Comparison of ENCODE assay signal across 1 cellular context in the genomic region with DNA sequence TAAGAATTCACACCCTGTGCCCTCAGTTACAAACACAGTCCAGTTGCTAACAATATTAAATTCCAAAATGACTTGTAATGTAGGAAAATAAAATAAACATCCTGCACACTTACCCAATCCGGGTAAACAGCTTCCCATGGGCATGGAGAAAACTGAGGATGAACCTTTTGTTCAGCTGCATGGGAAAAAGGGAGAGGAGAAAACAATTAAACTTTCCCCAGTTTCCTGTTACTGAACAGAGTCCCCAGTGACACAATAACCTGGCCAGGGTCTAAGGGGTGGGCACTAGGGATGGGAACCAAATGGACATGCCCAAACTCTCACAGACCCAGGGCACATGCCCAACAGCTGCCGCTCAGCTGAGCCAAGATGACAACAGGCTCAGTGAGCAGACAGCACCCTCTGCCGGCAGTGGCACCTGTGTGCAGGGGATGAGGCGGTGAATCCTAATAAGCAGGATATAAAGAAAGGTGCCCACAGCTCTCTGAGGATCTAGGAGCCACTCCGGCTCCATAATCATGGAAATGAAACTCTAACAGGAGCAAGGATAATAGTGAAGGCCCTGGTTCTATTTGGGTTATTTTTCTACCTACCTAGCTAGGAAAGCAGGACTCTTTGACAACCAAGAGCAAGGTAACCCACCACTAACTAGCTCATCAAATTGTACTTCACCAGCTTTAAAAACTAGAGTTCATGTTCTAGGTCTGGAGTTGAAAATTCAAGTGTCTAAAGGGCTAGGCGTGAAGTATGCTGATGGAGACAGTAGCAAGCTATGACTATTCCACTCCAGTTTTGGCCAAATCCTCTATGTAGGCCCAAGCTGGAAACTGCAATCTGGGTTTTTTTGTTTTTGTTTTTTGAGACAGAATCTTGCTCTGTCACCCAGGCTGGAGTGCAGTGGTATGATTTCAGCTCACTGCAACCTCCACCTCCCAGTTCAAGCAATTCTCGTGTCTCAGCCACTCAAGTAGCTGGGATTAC.
TF ChIP-seq lines count a peak whose summit lies in the region.

No MANE protein-coding gene starts in this region.

TF ChIP-seq in K562, 482 proteins besides CTCF, POLR2A, EP300 and RAD21 (continued from another document):
- TF ChIP-seq, protein P1, sequence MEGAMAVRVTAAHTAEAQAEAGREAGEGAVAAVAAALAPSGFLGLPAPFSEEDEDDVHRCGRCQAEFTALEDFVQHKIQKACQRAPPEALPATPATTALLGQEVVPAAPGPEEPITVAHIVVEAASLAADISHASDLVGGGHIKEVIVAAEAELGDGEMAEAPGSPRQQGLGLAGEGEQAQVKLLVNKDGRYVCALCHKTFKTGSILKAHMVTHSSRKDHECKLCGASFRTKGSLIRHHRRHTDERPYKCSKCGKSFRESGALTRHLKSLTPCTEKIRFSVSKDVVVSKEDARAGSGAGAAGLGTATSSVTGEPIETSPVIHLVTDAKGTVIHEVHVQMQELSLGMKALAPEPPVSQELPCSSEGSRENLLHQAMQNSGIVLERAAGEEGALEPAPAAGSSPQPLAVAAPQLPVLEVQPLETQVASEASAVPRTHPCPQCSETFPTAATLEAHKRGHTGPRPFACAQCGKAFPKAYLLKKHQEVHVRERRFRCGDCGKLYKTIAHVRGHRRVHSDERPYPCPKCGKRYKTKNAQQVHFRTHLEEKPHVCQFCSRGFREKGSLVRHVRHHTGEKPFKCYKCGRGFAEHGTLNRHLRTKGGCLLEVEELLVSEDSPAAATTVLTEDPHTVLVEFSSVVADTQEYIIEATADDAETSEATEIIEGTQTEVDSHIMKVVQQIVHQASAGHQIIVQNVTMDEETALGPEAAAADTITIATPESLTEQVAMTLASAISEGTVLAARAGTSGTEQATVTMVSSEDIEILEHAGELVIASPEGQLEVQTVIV (CRISPR knock-in tag; IDR thresholded peaks at IDR 0.05; ENCODE audit: borderline replicate concordance) = no peak
- TF ChIP-seq, protein P2, sequence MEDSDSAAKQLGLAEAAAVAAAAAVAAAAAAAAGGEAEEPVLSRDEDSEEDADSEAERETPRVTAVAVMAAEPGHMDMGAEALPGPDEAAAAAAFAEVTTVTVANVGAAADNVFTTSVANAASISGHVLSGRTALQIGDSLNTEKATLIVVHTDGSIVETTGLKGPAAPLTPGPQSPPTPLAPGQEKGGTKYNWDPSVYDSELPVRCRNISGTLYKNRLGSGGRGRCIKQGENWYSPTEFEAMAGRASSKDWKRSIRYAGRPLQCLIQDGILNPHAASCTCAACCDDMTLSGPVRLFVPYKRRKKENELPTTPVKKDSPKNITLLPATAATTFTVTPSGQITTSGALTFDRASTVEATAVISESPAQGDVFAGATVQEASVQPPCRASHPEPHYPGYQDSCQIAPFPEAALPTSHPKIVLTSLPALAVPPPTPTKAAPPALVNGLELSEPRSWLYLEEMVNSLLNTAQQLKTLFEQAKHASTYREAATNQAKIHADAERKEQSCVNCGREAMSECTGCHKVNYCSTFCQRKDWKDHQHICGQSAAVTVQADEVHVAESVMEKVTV (CRISPR knock-in tag; IDR thresholded peaks at IDR 0.05) = peak; percentile 73
- TF ChIP-seq ZBED1 (IDR thresholded peaks at IDR 0.05) (no peak), ZNF436 (CRISPR knock-in tag; IDR thresholded peaks at IDR 0.05) (no peak), ZC3H8 (IDR thresholded peaks at IDR 0.05) (no peak), CC2D1A (IDR thresholded peaks at IDR 0.05) (peak; percentile 46; the same call in 1 of the 2 replicates), HNRNPL (IDR thresholded peaks at IDR 0.05; ENCODE audit: low read depth, low read length) (no peak), RB1 (IDR thresholded peaks at IDR 0.05; ENCODE audit: low read depth) (0 out of 2 replicates have a peak, but pooled peaks have one; percentile 32), CTBP1 (IDR thresholded peaks at IDR 0.05; ENCODE audit: borderline replicate concordance) (no peak), RCOR1 (IDR thresholded peaks at IDR 0.05; ENCODE audit: borderline replicate concordance in 1 of 2, low read depth in 2 of 2, low read length in 2 of 2) (0 out of 4 replicates have a peak, but pooled peaks of 1 of the 2 experiments have one; percentile 19), STAG1 (CRISPR knock-in tag; IDR thresholded peaks at IDR 0.05; ENCODE audit: borderline replicate concordance) (peak; percentile 80), SMC3 (conservative IDR thresholded peaks at IDR 0.05; ENCODE audit: insufficient read depth, low read depth, low read length) (peak; percentile 90), ZNF717 (CRISPR knock-in tag; IDR thresholded peaks at IDR 0.05) (no peak)
- TF ChIP-seq, protein P3, sequence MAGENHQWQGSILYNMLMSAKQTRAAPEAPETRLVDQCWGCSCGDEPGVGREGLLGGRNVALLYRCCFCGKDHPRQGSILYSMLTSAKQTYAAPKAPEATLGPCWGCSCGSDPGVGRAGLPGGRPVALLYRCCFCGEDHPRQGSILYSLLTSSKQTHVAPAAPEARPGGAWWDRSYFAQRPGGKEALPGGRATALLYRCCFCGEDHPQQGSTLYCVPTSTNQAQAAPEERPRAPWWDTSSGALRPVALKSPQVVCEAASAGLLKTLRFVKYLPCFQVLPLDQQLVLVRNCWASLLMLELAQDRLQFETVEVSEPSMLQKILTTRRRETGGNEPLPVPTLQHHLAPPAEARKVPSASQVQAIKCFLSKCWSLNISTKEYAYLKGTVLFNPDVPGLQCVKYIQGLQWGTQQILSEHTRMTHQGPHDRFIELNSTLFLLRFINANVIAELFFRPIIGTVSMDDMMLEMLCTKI (IDR thresholded peaks at IDR 0.05; ENCODE audit: partially characterized antibody) = no peak
- TF ChIP-seq, protein P4, sequence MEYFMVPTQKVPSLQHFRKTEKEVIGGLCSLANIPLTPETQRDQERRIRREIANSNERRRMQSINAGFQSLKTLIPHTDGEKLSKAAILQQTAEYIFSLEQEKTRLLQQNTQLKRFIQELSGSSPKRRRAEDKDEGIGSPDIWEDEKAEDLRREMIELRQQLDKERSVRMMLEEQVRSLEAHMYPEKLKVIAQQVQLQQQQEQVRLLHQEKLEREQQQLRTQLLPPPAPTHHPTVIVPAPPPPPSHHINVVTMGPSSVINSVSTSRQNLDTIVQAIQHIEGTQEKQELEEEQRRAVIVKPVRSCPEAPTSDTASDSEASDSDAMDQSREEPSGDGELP (CRISPR knock-in tag; IDR thresholded peaks at IDR 0.05; ENCODE audit: borderline replicate concordance) = peak; percentile 95
